In the genomic region with DNA sequence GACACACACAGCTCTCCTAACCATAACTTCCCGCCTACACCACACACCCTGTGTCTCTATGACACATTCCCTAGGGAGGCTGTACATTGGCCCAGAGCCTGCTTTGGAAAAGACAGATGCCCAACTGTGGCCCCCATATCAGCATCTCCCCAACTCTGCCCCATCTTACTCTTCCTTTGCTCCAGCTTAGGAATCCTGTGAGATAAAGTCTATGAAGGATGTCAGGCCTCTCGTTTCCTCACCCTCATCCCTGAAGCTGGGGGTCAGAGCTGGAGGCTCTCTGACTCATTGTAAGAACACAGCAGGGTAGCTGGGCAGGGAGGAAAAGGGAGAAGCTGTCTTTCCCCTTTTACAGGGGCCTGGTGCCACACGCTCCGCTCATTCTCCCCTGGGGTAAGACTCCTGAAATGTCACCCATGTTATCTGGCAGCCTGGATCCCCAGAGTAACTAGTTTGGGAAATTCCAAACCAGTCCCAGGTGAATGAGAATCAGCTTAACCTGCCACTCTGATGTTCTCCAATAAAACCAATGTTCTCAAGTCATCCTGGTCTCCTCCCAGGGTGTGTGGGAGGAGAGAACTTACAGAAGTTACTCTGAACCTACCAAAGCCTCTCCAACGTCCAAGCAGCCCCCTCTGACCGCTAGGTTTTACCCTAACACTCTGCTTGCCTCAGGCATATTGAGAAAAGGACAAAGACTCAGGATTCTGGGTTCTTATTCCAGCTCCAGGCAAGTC, we compare ENCODE assay signal across 12 cellular contexts. TPM values are rescaled to one million over a fixed set of nuclear protein-coding genes. Genes with fewer than 3 reads are reported as not detected.
A peak's percentile ranks its signal among the peaks of the same experiment; 100 is the strongest.
DNase-seq lines count a peak whose midpoint lies in the region; ATAC-seq and TF ChIP-seq lines count a peak whose summit lies in the region.
"Had no signal": no experiment of that assay in that cellular context is flagged by ENCODE, and none has a peak within 500 bp of the region (broad histone marks: within the 10 kb centered on the region; RNA-seq: fewer than 3 reads in every experiment).

No MANE protein-coding gene starts in this region.

- peaks cover 4% of the 10 kb centered on the region for H3K36me3 ChIP-seq in fibroblast of lung (ENCODE audit: control insufficient read depth, insufficient read depth, low read length)
- H3K36me3 ChIP-seq in thyroid gland, result no peaks in the 10 kb centered on the region

- 86 to 88% methylated on average over 6 of the region's 6 CpGs for WGBS in thyroid gland, 2 donors

- DNase-seq in NCI-H1694 (lab: John Stamatoyannopoulos, UW) (peak; percentile 13), NCI-H1694 treated with DMSO at 0.1 percent for 48 hours (lab: John Stamatoyannopoulos, UW) (no peak), T1000 (lab: John Stamatoyannopoulos, UW) (peak; percentile 42), fibroblast of lung (ENCODE audit: low read depth in 2 of 2) (peak; percentile 40 to 61), HEK293T (ENCODE audit: extremely low spot score) (no peak), thyroid gland (no peak)
- peak; percentile 18 for DNase-seq in stimulated activated naive B cell treated with anti-CD40 and anti-IgM and Interleukin-4, amounts not matched to agents 10 μg/mL and 1 μg/mL and 100 μg/mL, for 72 hours
- DNase-seq: activated T-cell treated with anti-CD3 and anti-CD28 coated beads, Interleukin-2, amount 50 U/mL, for 4 hours had no signal

- H4K20me1 ChIP-seq in fibroblast of lung (ENCODE audit: control insufficient read depth, extremely low read depth, insufficient read depth, low read length), result no peaks in the 10 kb centered on the region

- intact Hi-C loops in thyroid gland (cut with DNase I), result no loop called here

- no peak overlapping the region for H3K4me3 ChIP-seq in fibroblast of lung (replicated peaks in 1 of 4; ENCODE audit: control extremely low read depth in 1 of 4, insufficient read depth in 1 of 4, low read depth in 3 of 4, low read length in 4 of 4)
- H3K4me3 ChIP-seq in thyroid gland (replicated peaks in 1 of 3), result no peak overlapping the region
- H3K4me3 ChIP-seq: lung, upper lobe of left lung had no signal

- peaks cover 19 to 34% of the 10 kb centered on the region in 2 donors for H3K4me1 Mint-ChIP-seq in stimulated activated naive B cell treated with anti-CD40 and anti-IgM and Interleukin-4, amounts not matched to agents 10 μg/mL and 1 μg/mL and 100 μg/mL, for 72 hours

- H3K9ac ChIP-seq in fibroblast of lung (ENCODE audit: insufficient read depth, low read length), result no peak overlapping the region

- H3K27me3 ChIP-seq in fibroblast of lung (ENCODE audit: control insufficient read depth, insufficient read depth, low read length), result no peaks in the 10 kb centered on the region
- no peaks in the 10 kb centered on the region for H3K27me3 ChIP-seq in thyroid gland
- H3K27me3 ChIP-seq: upper lobe of left lung had no signal

- CTCF ChIA-PET in HEK293T (lab: Yijun Ruan, JAX), result no interaction called here

- TF ChIP-seq POLR2A in thyroid gland (IDR thresholded peaks at IDR 0.05), result no peak

- H3K79me2 ChIP-seq in fibroblast of lung (ENCODE audit: control insufficient read depth, insufficient read depth, low read length), result no peaks in the 10 kb centered on the region

- POLR2A ChIA-PET in HEK293T (lab: Yijun Ruan, JAX), result interaction anchor here (0.8 kb wide), 1 partner anchor 67 kb away, joined by 3 read pairs; no protein-coding TSS in a partner anchor

- no peaks in the 10 kb centered on the region for H3K9me3 Mint-ChIP-seq in stimulated activated naive B cell treated with anti-CD40 and anti-IgM and Interleukin-4, amounts not matched to agents 10 μg/mL and 1 μg/mL and 100 μg/mL, for 72 hours
- H3K9me3 Mint-ChIP-seq: activated T-cell treated with anti-CD3 and anti-CD28 coated beads, Interleukin-2, amount 50 U/mL, for 4 hours; T-helper 1 cell treated with Interleukin-12 subunit alpha and Interleukin-12 subunit beta and Interleukin-4 antibody, amounts not matched to agents 30 μg/mL and 1 μg/mL, for 36 hours had no signal

- H3K4me2 ChIP-seq in fibroblast of lung (ENCODE audit: extremely low read depth, insufficient read depth, low read length), result no peak overlapping the region

- H3K27ac ChIP-seq in fibroblast of lung (ENCODE audit: insufficient read depth, low read length), result no peak overlapping the region
- H3K27ac ChIP-seq in thyroid gland, result no peak overlapping the region

- H3K9me3 ChIP-seq in fibroblast of lung (ENCODE audit: control insufficient read depth, insufficient read depth, low read depth, low read length), result no peaks in the 10 kb centered on the region
- no peaks in the 10 kb centered on the region for H3K9me3 ChIP-seq in thyroid gland
- H3K9me3 ChIP-seq: upper lobe of left lung had no signal

- H3K4me1 ChIP-seq in fibroblast of lung (ENCODE audit: control insufficient read depth, extremely low read depth, insufficient read depth, low read length) (peaks cover 12% of the 10 kb centered on the region), thyroid gland (peaks cover 4 to 19% of the 10 kb centered on the region in 2 donors)

- peak; percentile 35 to 51 for ATAC-seq in stimulated activated naive B cell treated with anti-CD40 and anti-IgM and Interleukin-4, amounts not matched to agents 10 μg/mL and 1 μg/mL and 100 μg/mL, for 72 hours (replicated peaks)
- no peak for ATAC-seq in HG03354 (IDR thresholded peaks at IDR 0.05; ENCODE audit: poor library complexity, severe bottlenecking, unreplicated experiment)
- ATAC-seq: activated T-cell treated with anti-CD3 and anti-CD28 coated beads, Interleukin-2, amount 50 U/mL, for 4 hours had no signal

- H3K27me3 Mint-ChIP-seq in stimulated activated naive B cell treated with anti-CD40 and anti-IgM and Interleukin-4, amounts not matched to agents 10 μg/mL and 1 μg/mL and 100 μg/mL, for 72 hours, result peaks cover 4 to 5% of the 10 kb centered on the region in 2 donors

- H3K27ac Mint-ChIP-seq in stimulated activated naive B cell treated with anti-CD40 and anti-IgM and Interleukin-4, amounts not matched to agents 10 μg/mL and 1 μg/mL and 100 μg/mL, for 72 hours, result peak overlapping the region; percentile 28
- H3K27ac Mint-ChIP-seq: T-helper 1 cell treated with Interleukin-12 subunit alpha and Interleukin-12 subunit beta and Interleukin-4 antibody, amounts not matched to agents 30 μg/mL and 1 μg/mL, for 36 hours had no signal

- H2AFZ ChIP-seq in fibroblast of lung (ENCODE audit: low read length), result no peak overlapping the region

- peaks cover 22 to 24% of the 10 kb centered on the region in 2 donors for H3K36me3 Mint-ChIP-seq in stimulated activated naive B cell treated with anti-CD40 and anti-IgM and Interleukin-4, amounts not matched to agents 10 μg/mL and 1 μg/mL and 100 μg/mL, for 72 hours

- no peak for TF ChIP-seq CTCF in fibroblast of lung (conservative IDR thresholded peaks at IDR 0.05 in 1 of 2, IDR thresholded peaks at IDR 0.05 in 1 of 2; ENCODE audit: low read depth in 1 of 2, low read length in 2 of 2)
- TF ChIP-seq CTCF in thyroid gland (IDR thresholded peaks at IDR 0.05), result no peak

- H3K4me3 Mint-ChIP-seq in stimulated activated naive B cell treated with anti-CD40 and anti-IgM and Interleukin-4, amounts not matched to agents 10 μg/mL and 1 μg/mL and 100 μg/mL, for 72 hours, result peak overlapping the region in 1 of 2 donors; percentile 7
- H3K4me3 Mint-ChIP-seq: activated T-cell treated with anti-CD3 and anti-CD28 coated beads, Interleukin-2, amount 50 U/mL, for 4 hours; T-helper 1 cell treated with Interleukin-12 subunit alpha and Interleukin-12 subunit beta and Interleukin-4 antibody, amounts not matched to agents 30 μg/mL and 1 μg/mL, for 36 hours had no signal

TF ChIP-seq in HEK293T, 16 proteins besides CTCF, POLR2A, EP300 and RAD21:
- TF ChIP-seq PKNOX1 (IDR thresholded peaks at IDR 0.05) (no peak), NFRKB (IDR thresholded peaks at IDR 0.05) (no peak), FOXM1 (IDR thresholded peaks at IDR 0.05; ENCODE audit: borderline replicate concordance) (no peak), BHLHE40 (IDR thresholded peaks at IDR 0.05; ENCODE audit: borderline replicate concordance) (no peak), SUZ12 (IDR thresholded peaks at IDR 0.05) (no peak), SP1 (IDR thresholded peaks at IDR 0.05) (no peak), FOXA1 (IDR thresholded peaks at IDR 0.05) (no peak), L3MBTL2 (conservative IDR thresholded peaks at IDR 0.05) (no peak), FOXK2 (IDR thresholded peaks at IDR 0.05) (no peak), ARNT (IDR thresholded peaks at IDR 0.05) (no peak), ZNF384 (IDR thresholded peaks at IDR 0.05) (no peak), LEF1 (IDR thresholded peaks at IDR 0.05; ENCODE audit: borderline replicate concordance) (no peak), TARDBP (IDR thresholded peaks at IDR 0.05) (no peak), ELF4 (IDR thresholded peaks at IDR 0.05) (no peak)
TF ChIP-seq in HEK293T: peak in this region for 0.

RNA-seq across cellular contexts. Expression of gene RAPGEFL1, which starts 2.8 kb away (rescaled TPM):
- 1.2 and 1.3 TPM in 2 replicates for total RNA-seq in fibroblast of lung
- 1.6 and 1.7 TPM in 2 replicates for polyA plus RNA-seq in fibroblast of lung
- 1.1 and 1.8 TPM in 2 replicates for polyA plus RNA-seq in fibroblast of lung (2012)
- polyA minus RNA-seq in fibroblast of lung (ENCODE audit: low replicate concordance), result 5.5 and 10.5 TPM in 2 replicates
- 1 to 10 TPM; 1.3 to 5.2 (median 4.1) TPM for total RNA-seq in thyroid gland

RNA-seq across cellular contexts. Expression of gene WIPF2, which starts 39.0 kb away (rescaled TPM):
- total RNA-seq in fibroblast of lung (4.6 and 7.6 TPM in 2 replicates), thyroid gland (10 to 100 TPM; 13.2 to 14.6 (median 14.5) TPM)
- polyA plus RNA-seq in fibroblast of lung, result 9.1 and 11.1 TPM in 2 replicates
- polyA plus RNA-seq in fibroblast of lung (2012), result 19.8 and 23.5 TPM in 2 replicates
- polyA minus RNA-seq in fibroblast of lung (ENCODE audit: low replicate concordance), result 13.3 and 31.0 TPM in 2 replicates

RNA-seq across cellular contexts. Expression of gene CASC3, which starts 39.8 kb away (rescaled TPM):
- 24.9 and 26.8 TPM in 2 replicates for total RNA-seq in fibroblast of lung
- 38.8 and 45.7 TPM in 2 replicates for polyA plus RNA-seq in fibroblast of lung
- polyA plus RNA-seq in fibroblast of lung (2012), result 37.0 and 38.7 TPM in 2 replicates
- polyA minus RNA-seq in fibroblast of lung (ENCODE audit: low replicate concordance), result 48.8 and 56.0 TPM in 2 replicates
- 100 to 1,000 TPM in 1 of 4 donors, 10 to 100 TPM in 3; 88.2 to 103 (median 95.5) TPM for total RNA-seq in thyroid gland

RNA-seq across cellular contexts. Expression of gene MSL1, which starts 58.3 kb away (rescaled TPM):
- total RNA-seq in fibroblast of lung, result 43.9 and 52.4 TPM in 2 replicates
- 65.6 and 86.3 TPM in 2 replicates for polyA plus RNA-seq in fibroblast of lung
- 44.7 and 60.6 TPM in 2 replicates for polyA plus RNA-seq in fibroblast of lung (2012)
- 8.0 and 11.3 TPM in 2 replicates for polyA minus RNA-seq in fibroblast of lung (ENCODE audit: low replicate concordance)
- total RNA-seq in thyroid gland, result 100 to 1,000 TPM in 1 of 4 donors, 10 to 100 TPM in 3; 69.9 to 101 (median 80.4) TPM

Comparison
In these comparisons a context has a peak if more than half of its experiments do, and no peak if none do; other contexts are left out.
1. DNase-seq: peak in NCI-H1694 (single experiment), T1000 (single experiment), fibroblast of lung (2 of 2) and stimulated activated naive B cell treated with anti-CD40 and anti-IgM and Interleukin-4, amounts not matched to agents 10 μg/mL and 1 μg/mL and 100 μg/mL, for 72 hours (single experiment); none in NCI-H1694 treated with DMSO at 0.1 percent for 48 hours (single experiment), HEK293T (single experiment) and thyroid gland (0 of 2).